In the genomic region with DNA sequence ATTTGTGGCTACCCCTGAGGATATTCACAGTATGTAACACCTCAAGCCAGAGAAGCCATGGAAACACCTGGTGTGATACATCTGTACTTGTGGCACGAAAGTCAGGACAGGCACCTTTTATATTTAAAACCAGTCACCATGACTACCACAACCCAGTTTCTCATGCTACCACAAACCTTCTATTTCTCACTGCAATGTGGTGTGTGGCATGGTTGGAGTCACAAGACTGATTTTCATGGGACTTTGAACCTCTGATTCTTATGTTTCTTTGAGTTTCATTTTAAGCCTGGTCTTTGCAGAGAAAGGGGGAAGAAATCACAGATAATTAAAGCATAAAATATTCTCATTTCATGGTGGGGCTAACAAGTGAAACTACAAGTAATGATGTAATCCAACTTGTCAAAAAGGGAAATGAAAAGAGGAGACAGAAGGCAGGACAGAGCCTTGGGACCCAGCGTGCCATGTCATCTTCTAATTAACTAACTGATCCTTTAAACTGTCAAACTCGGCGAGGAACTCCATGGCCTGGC, we compare ENCODE assay signal across 10 cellular contexts.
A peak's percentile ranks its signal among the peaks of the same experiment; 100 is the strongest.
DNase-seq lines count a peak whose midpoint lies in the region; ATAC-seq lines count a peak whose summit lies in the region.
"Had no signal": no experiment of that assay in that cellular context is flagged by ENCODE, and none has a peak within 500 bp of the region (broad histone marks: within the 10 kb centered on the region; RNA-seq: fewer than 3 reads in every experiment).

No MANE protein-coding gene starts in this region.

- DNase-seq in left kidney (ENCODE audit: low read depth, low spot score) (peak; percentile 27), globus pallidus (ENCODE audit: low spot score) (no peak), KG1 (lab: John Stamatoyannopoulos, UW) (no peak), NCI-H2081 treated with DMSO at 0.1 percent for 48 hours (lab: John Stamatoyannopoulos, UW) (no peak)
- DNase-seq in activated CD8-positive, alpha-beta memory T cell treated with anti-CD3 and anti-CD28 coated beads for 24 hours, result no peak
- DNase-seq: activated T-cell treated with anti-CD3 and anti-CD28 coated beads, Interleukin-2, amount 50 U/mL, for 72 hours; substantia nigra had no signal

- ATAC-seq in GM18873 (IDR thresholded peaks at IDR 0.05; ENCODE audit: low FRiP score, unreplicated experiment) (peak; percentile 90), GM21825 (IDR thresholded peaks at IDR 0.05; ENCODE audit: unreplicated experiment) (peak; percentile 88), HG03457 (IDR thresholded peaks at IDR 0.05; ENCODE audit: unreplicated experiment) (peak; percentile 78)
